8 cellular contexts compared by ENCODE assay signal in genomic region chr4:185395255-185395955, GRCh38. TPM values are rescaled to one million over a fixed set of nuclear protein-coding genes. Genes with fewer than 3 reads are reported as not detected.
DNase-seq lines count a peak whose midpoint lies in the region; ATAC-seq and TF ChIP-seq lines count a peak whose summit lies in the region.

Gene LRP2BP (minus strand): TSS chr4:185395924. CDS start chr4:185378186, 17,738 bp downstream.

- peaks cover 23% of the 10 kb centered on the region for H3K4me1 Mint-ChIP-seq in dendritic cell treated with granulocyte-macrophage colony-stimulating factor and Interleukin-4, amounts not matched to agents 40 ng/mL and 50 ng/mL, for 4 days (ENCODE audit: low read depth)

- peak within 1 kb of the TSS; percentile 84 for H3K4me3 Mint-ChIP-seq in dendritic cell treated with granulocyte-macrophage colony-stimulating factor and Interleukin-4, amounts not matched to agents 40 ng/mL and 50 ng/mL, for 4 days

- no peaks in the 10 kb centered on the region for H3K9me3 Mint-ChIP-seq in dendritic cell treated with granulocyte-macrophage colony-stimulating factor and Interleukin-4, amounts not matched to agents 40 ng/mL and 50 ng/mL, for 4 days

- H3K27ac Mint-ChIP-seq in dendritic cell treated with granulocyte-macrophage colony-stimulating factor and Interleukin-4, amounts not matched to agents 40 ng/mL and 50 ng/mL, for 4 days = peak within 1 kb of the TSS; percentile 84

- ATAC-seq in heart left ventricle = no peak
- ATAC-seq in Right ventricle myocardium inferior = no peak

- H3K9me3 ChIP-seq in heart left ventricle (no peaks in the 10 kb centered on the region), Peyer's patch (no peaks in the 10 kb centered on the region)

- H3K36me3 Mint-ChIP-seq in dendritic cell treated with granulocyte-macrophage colony-stimulating factor and Interleukin-4, amounts not matched to agents 40 ng/mL and 50 ng/mL, for 4 days (ENCODE audit: low read depth) = peaks cover 32% of the 10 kb centered on the region

- intact Hi-C loops in heart left ventricle (cut with DNase I) = loop anchor here in 8 of 10 donors (2.0 to 10.0 kb wide), 6 partner anchors 181 to 199 kb away; partner anchors contain the start of genes SNX25 (in 3 of the 8) and CFAP97 (in 2 of the 8)
- intact Hi-C loops in Right ventricle myocardium inferior (cut with DNase I) = loop anchor here (10.0 kb wide), 2 partner anchors 199 to 251 kb away; partner anchors contain the start of gene SLC25A4
- intact Hi-C loops in dendritic cell treated with granulocyte-macrophage colony-stimulating factor and Interleukin-4, amounts not matched to agents 40 ng/mL and 50 ng/mL, for 4 days (cut with micrococcal nuclease) = loop anchor here (1.0 to 10.0 kb wide), 3 partner anchors 10 to 797 kb away; partner anchors contain the start of genes CFAP97, CYP4V2 and SNX25

- no peak for TF ChIP-seq CTCF in heart left ventricle (IDR thresholded peaks at IDR 0.05)
- no peak for TF ChIP-seq CTCF in Peyer's patch (IDR thresholded peaks at IDR 0.05)

- DNase-seq in heart left ventricle = no peak
- DNase-seq in Right ventricle myocardium inferior (ENCODE audit: missing footprints) = no peak
- DNase-seq in Peyer's patch = no peak
- DNase-seq in middle frontal gyrus (ENCODE audit: extremely low spot score, low spot score) = peak; percentile 87
- no peak for DNase-seq in SKM-1 (lab: John Stamatoyannopoulos, UW; ENCODE audit: unreplicated experiment)
- no peak for DNase-seq in NCI-H2227 treated with DMSO at 0.1 percent for 48 hours (lab: John Stamatoyannopoulos, UW)
- no peak for DNase-seq in activated effector memory CD4-positive, alpha-beta T cell treated with Interleukin-2 at 50 U/mL for 16 hours

- 19 to 30% (median 24%) methylated on average over 12 of the region's 12 CpGs for WGBS in heart left ventricle, 4 donors

- peak within 1 kb of the TSS; percentile 98 to 100 (median 100) for H3K27ac ChIP-seq in heart left ventricle
- peak within 1 kb of the TSS; percentile 90 to 100 (median 97) for H3K27ac ChIP-seq in Peyer's patch

- H3K27me3 Mint-ChIP-seq in dendritic cell treated with granulocyte-macrophage colony-stimulating factor and Interleukin-4, amounts not matched to agents 40 ng/mL and 50 ng/mL, for 4 days = peaks cover 7% of the 10 kb centered on the region

- H3K27me3 ChIP-seq in heart left ventricle (no peaks in the 10 kb centered on the region), Peyer's patch (no peaks in the 10 kb centered on the region)

- TF ChIP-seq POLR2A in heart left ventricle (IDR thresholded peaks at IDR 0.05) (no peak), Peyer's patch (IDR thresholded peaks at IDR 0.05) (no peak)

- H3K4me3 ChIP-seq in heart left ventricle (peak within 1 kb of the TSS; percentile 64 to 88 (median 77)), Peyer's patch (peak within 1 kb of the TSS; percentile 50 to 92 (median 67))

- peaks cover 0 to 24% (median 16%) of the 10 kb centered on the region in 9 donors for H3K36me3 ChIP-seq in heart left ventricle
- peaks cover 0 to 11% (median 0%) of the 10 kb centered on the region in 3 donors for H3K36me3 ChIP-seq in Peyer's patch

- peaks cover 0 to 46% (median 26%) of the 10 kb centered on the region in 12 donors for H3K4me1 ChIP-seq in heart left ventricle
- H3K4me1 ChIP-seq in Peyer's patch = peaks cover 0 to 19% (median 4%) of the 10 kb centered on the region in 4 donors

RNA-seq across cellular contexts. Expression of gene LRP2BP, which starts in this region (rescaled TPM):
- 1 to 10 TPM in 8 of 9 donors, under 1 TPM in 1; 0.80 to 3.5 (median 1.3) TPM for total RNA-seq in heart left ventricle
- 1 to 10 TPM in 1 of 2 donors, under 1 TPM in 1; 0.62 to 1.2 TPM for polyA plus RNA-seq in heart left ventricle
- 2.4 TPM for total RNA-seq in Right ventricle myocardium inferior
- 1 to 10 TPM in 1 of 4 donors, under 1 TPM in 1, not detected in 2; 0.35 to 1.2 TPM for total RNA-seq in Peyer's patch
